Comparison of ENCODE assay signal across 1 cellular context in genomic region chr19:34432797-34433196, GRCh38.
TF ChIP-seq lines count a peak whose summit lies in the region.

No MANE protein-coding gene starts in this region.

TF ChIP-seq in SK-N-SH, 30 proteins besides CTCF, POLR2A, EP300 and RAD21:
- TF ChIP-seq PBX3 (IDR thresholded peaks at IDR 0.05) (no peak), ELF1 (IDR thresholded peaks at IDR 0.05) (no peak), GABPA (IDR thresholded peaks at IDR 0.05; ENCODE audit: low read depth) (no peak), JUND (IDR thresholded peaks at IDR 0.05) (no peak)
TF ChIP-seq in SK-N-SH: peak in this region for 0.
